In the genomic region with DNA sequence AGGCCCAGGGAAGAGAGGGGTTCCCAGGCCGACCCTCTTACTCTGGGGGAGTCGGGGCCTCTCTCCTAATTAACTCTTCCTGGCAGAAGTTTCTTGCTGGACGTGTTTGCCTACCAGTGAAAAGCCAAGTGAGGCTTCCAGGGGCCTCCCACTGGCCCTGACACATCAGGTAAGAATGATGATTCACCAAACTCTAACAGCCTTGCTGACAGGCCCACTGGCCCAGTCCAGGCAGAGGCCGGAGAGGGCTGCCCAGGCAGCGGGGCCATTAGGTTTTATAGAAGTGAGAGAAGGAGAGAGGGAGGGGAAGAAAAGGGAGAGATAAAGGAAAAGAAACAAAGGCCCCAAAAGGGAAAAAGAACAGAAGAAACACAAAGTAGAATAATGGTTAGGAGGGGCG, we compare ENCODE assay signal across 10 cellular contexts. TPM values are rescaled to one million over a fixed set of nuclear protein-coding genes. Genes with fewer than 3 reads are reported as not detected.
DNase-seq lines count a peak whose midpoint lies in the region; ATAC-seq and TF ChIP-seq lines count a peak whose summit lies in the region.
"Had no signal": no experiment of that assay in that cellular context is flagged by ENCODE, and none has a peak within 500 bp of the region (broad histone marks: within the 10 kb centered on the region; RNA-seq: fewer than 3 reads in every experiment).

No MANE protein-coding gene starts in this region.

- no peak for TF ChIP-seq RAD21 in HCT116 (IDR thresholded peaks at IDR 0.05; ENCODE audit: low read depth)

- peaks cover 17% of the 10 kb centered on the region for H3K4me1 Mint-ChIP-seq in activated T-helper 1 cell treated with anti-CD3 and anti-CD28 coated beads, Interleukin-12 subunit alpha, Interleukin-12 subunit beta, Interleukin-2, Interleukin-4 antibody, amounts not matched to agents 30 ng/mL and 10 ng/mL and 1 ng/mL, durations not matched to agents 14 hours and 24 hours and 36 hours (ENCODE audit: low read depth)

- no peak overlapping the region for H2BK12ac ChIP-seq in neuronal stem cell (ENCODE audit: low read length)

- no peaks in the 10 kb centered on the region for H3K27me3 ChIP-seq in HCT116 (ENCODE audit: insufficient read depth, low read length)
- H3K27me3 ChIP-seq in neuronal stem cell (ENCODE audit: control insufficient read depth in 3 of 3, insufficient read depth in 3 of 3, low read depth in 1 of 3, low read length in 3 of 3): peaks cover 0 to 47% (median 3%) of the 10 kb centered on the region in 3 experiments

- no peak overlapping the region for H2BK15ac ChIP-seq in neuronal stem cell (ENCODE audit: low read length)

- intact Hi-C loops in HCT116 (cut with micrococcal nuclease): no loop called here
- intact Hi-C loops in activated T-helper 1 cell treated with anti-CD3 and anti-CD28 coated beads, Interleukin-12 subunit alpha, Interleukin-12 subunit beta, Interleukin-2, Interleukin-4 antibody, amounts not matched to agents 30 ng/mL and 10 ng/mL and 1 ng/mL, durations not matched to agents 14 hours and 24 hours and 36 hours (cut with micrococcal nuclease): loop anchor here (2.0 to 10.0 kb wide), 3 partner anchors 91 to 453 kb away; a partner anchor contains a TSS

- ATAC-seq in HCT116 (peak; percentile 77), GM21786 (IDR thresholded peaks at IDR 0.05; ENCODE audit: unreplicated experiment) (no peak)
- ATAC-seq: mucosa of descending colon had no signal

- no peak overlapping the region for H3K23ac ChIP-seq in neuronal stem cell (ENCODE audit: low read depth, low read length, poor library complexity)

- no peak overlapping the region for H3K14ac ChIP-seq in neuronal stem cell (ENCODE audit: low read length)

- H3K18ac ChIP-seq in neuronal stem cell (ENCODE audit: low read length): no peak overlapping the region

- DNase-seq in AG08395 (ENCODE audit: low spot score) (peak; percentile 65), HCT116 (ENCODE audit: low read depth, low spot score) (peak; percentile 66), islet precursor cell (peak; percentile 96), DMS79 (lab: John Stamatoyannopoulos, UW) (no peak), neuronal stem cell (ENCODE audit: low spot score) (no peak), NCI-H446 treated with DMSO at 0.1 percent for 48 hours (lab: John Stamatoyannopoulos, UW) (no peak)
- no peak for DNase-seq in activated T-helper 1 cell treated with anti-CD3 and anti-CD28 coated beads, Interleukin-12 subunit alpha, Interleukin-12 subunit beta, Interleukin-2, Interleukin-4 antibody, amounts not matched to agents 30 ng/mL and 10 ng/mL and 1 ng/mL, durations not matched to agents 14 hours and 24 hours and 36 hours (ENCODE audit: low spot score)
- DNase-seq: erythroblast, mucosa of descending colon had no signal

- H2BK120ac ChIP-seq in neuronal stem cell (ENCODE audit: low read depth, low read length): no peak overlapping the region

- CTCF ChIA-PET in HCT116 (lab: Charles Lee): no interaction called here

- no peak overlapping the region for H2AFZ ChIP-seq in HCT116 (ENCODE audit: low read depth, low read length, poor library complexity, severe bottlenecking)
- H2AFZ ChIP-seq in neuronal stem cell (ENCODE audit: low read length): no peak overlapping the region

- H3K36me3 ChIP-seq in HCT116 (ENCODE audit: control insufficient read depth in 1 of 2, insufficient read depth in 2 of 2, low read length in 2 of 2): no peaks in the 10 kb centered on the region
- no peaks in the 10 kb centered on the region for H3K36me3 ChIP-seq in neuronal stem cell (replicated peaks in 1 of 2; ENCODE audit: control insufficient read depth in 2 of 2, insufficient read depth in 2 of 2, low read length in 2 of 2)

- H3K4me1 ChIP-seq in HCT116 (ENCODE audit: control insufficient read depth in 1 of 2, insufficient read depth in 2 of 2, low read length in 2 of 2) (peaks cover 19 to 33% of the 10 kb centered on the region in 2 experiments), neuronal stem cell (ENCODE audit: control insufficient read depth in 2 of 2, insufficient read depth in 1 of 2, low read depth in 1 of 2, low read length in 2 of 2) (peaks cover 2 to 3% of the 10 kb centered on the region in 2 donors)

- H3K36me3 Mint-ChIP-seq in activated T-helper 1 cell treated with anti-CD3 and anti-CD28 coated beads, Interleukin-12 subunit alpha, Interleukin-12 subunit beta, Interleukin-2, Interleukin-4 antibody, amounts not matched to agents 30 ng/mL and 10 ng/mL and 1 ng/mL, durations not matched to agents 14 hours and 24 hours and 36 hours (ENCODE audit: low read depth): peaks cover 1% of the 10 kb centered on the region

- H3K4me3 Mint-ChIP-seq in activated T-helper 1 cell treated with anti-CD3 and anti-CD28 coated beads, Interleukin-12 subunit alpha, Interleukin-12 subunit beta, Interleukin-2, Interleukin-4 antibody, amounts not matched to agents 30 ng/mL and 10 ng/mL and 1 ng/mL, durations not matched to agents 14 hours and 24 hours and 36 hours: peak overlapping the region; percentile 79

- H3K27me3 Mint-ChIP-seq in activated T-helper 1 cell treated with anti-CD3 and anti-CD28 coated beads, Interleukin-12 subunit alpha, Interleukin-12 subunit beta, Interleukin-2, Interleukin-4 antibody, amounts not matched to agents 30 ng/mL and 10 ng/mL and 1 ng/mL, durations not matched to agents 14 hours and 24 hours and 36 hours (ENCODE audit: insufficient read depth): peaks cover 21% of the 10 kb centered on the region

- RAD21 ChIA-PET in HCT116 (lab: Charles Lee; ENCODE audit: low non-redundant PET in 1 of 2, low total read pairs in 2 of 2, uncharacterized antibody in 2 of 2, unreplicated experiment in 2 of 2): no interaction called here

- POLR2A ChIA-PET in HCT116 (lab: Charles Lee): no interaction called here

- H2BK5ac ChIP-seq in neuronal stem cell (ENCODE audit: low read length): no peak overlapping the region

- no peaks in the 10 kb centered on the region for H4K20me1 ChIP-seq in HCT116 (ENCODE audit: insufficient read depth)

- H3K27ac Mint-ChIP-seq in activated T-helper 1 cell treated with anti-CD3 and anti-CD28 coated beads, Interleukin-12 subunit alpha, Interleukin-12 subunit beta, Interleukin-2, Interleukin-4 antibody, amounts not matched to agents 30 ng/mL and 10 ng/mL and 1 ng/mL, durations not matched to agents 14 hours and 24 hours and 36 hours: peak overlapping the region; percentile 71

- H3K9me2 ChIP-seq in HCT116 (ENCODE audit: insufficient read depth): no peaks in the 10 kb centered on the region

- H3K27ac ChIP-seq in HCT116 (ENCODE audit: low read depth, low read length): peak overlapping the region; percentile 51
- H3K27ac ChIP-seq in neuronal stem cell (replicated peaks; ENCODE audit: low read length): no peak overlapping the region

- H3K4ac ChIP-seq in neuronal stem cell (ENCODE audit: low read length): no peak overlapping the region

- H3K9me3 ChIP-seq in HCT116 (ENCODE audit: control insufficient read depth in 1 of 2, insufficient read depth in 1 of 2, low read depth in 1 of 2, low read length in 2 of 2) (no peaks in the 10 kb centered on the region), neuronal stem cell (replicated peaks in 1 of 2; ENCODE audit: control insufficient read depth in 2 of 2, insufficient read depth in 1 of 2, low read depth in 1 of 2, low read length in 2 of 2) (no peaks in the 10 kb centered on the region)
- H3K9me3 ChIP-seq: mucosa of descending colon had no signal

- H3K4me2 ChIP-seq in HCT116 (ENCODE audit: low read length): peak overlapping the region; percentile 69
- H3K4me2 ChIP-seq in neuronal stem cell (ENCODE audit: insufficient read depth, low read length, poor library complexity, severe bottlenecking): no peak overlapping the region

- no peak overlapping the region for H2AK5ac ChIP-seq in neuronal stem cell (ENCODE audit: low read depth, low read length)

- no peak overlapping the region for H4K91ac ChIP-seq in neuronal stem cell (ENCODE audit: low read depth, low read length, poor library complexity)

- H3K4me3 ChIP-seq in HCT116 (replicated peaks in 1 of 2; ENCODE audit: low read depth in 1 of 2, low read length in 2 of 2) (peak overlapping the region; percentile 5 to 19), neuronal stem cell (ENCODE audit: low read length in 2 of 2) (no peak overlapping the region)
- H3K4me3 ChIP-seq: mucosa of descending colon had no signal

- H4K8ac ChIP-seq in neuronal stem cell (ENCODE audit: low read depth, low read length): no peak overlapping the region

- WGBS in neuronal stem cell (ENCODE audit: extremely low coverage in 2 of 2, insufficient read length in 2 of 2, insufficient replicate concordance in 1 of 2), 2 donors: 100% methylated on average over 1 of the region's 6 CpGs; no CpG with 5 or more reads in 1 of the 2 donors

- H3K79me1 ChIP-seq in neuronal stem cell (ENCODE audit: low read depth, low read length): no peaks in the 10 kb centered on the region

- no TSS peak for BruUV-seq in HCT116 (replicated peaks; lab: Mats Ljungman, UMichigan)

- H3K9ac ChIP-seq in HCT116 (ENCODE audit: low read length): peak overlapping the region; percentile 33
- no peak overlapping the region for H3K9ac ChIP-seq in neuronal stem cell (ENCODE audit: low read depth, low read length, poor library complexity)

- TF ChIP-seq CTCF in HCT116 (IDR thresholded peaks at IDR 0.05 in 2 of 3, conservative IDR thresholded peaks at IDR 0.05 in 1 of 3; ENCODE audit: borderline replicate concordance in 1 of 3, insufficient read depth in 1 of 3, low read depth in 2 of 3, low read length in 2 of 3): no peak

- no peak for TF ChIP-seq POLR2A in HCT116 (IDR thresholded peaks at IDR 0.05; ENCODE audit: borderline replicate concordance, extremely low read depth, insufficient read depth, insufficient read length)

- no peaks in the 10 kb centered on the region for H3K9me3 Mint-ChIP-seq in activated T-helper 1 cell treated with anti-CD3 and anti-CD28 coated beads, Interleukin-12 subunit alpha, Interleukin-12 subunit beta, Interleukin-2, Interleukin-4 antibody, amounts not matched to agents 30 ng/mL and 10 ng/mL and 1 ng/mL, durations not matched to agents 14 hours and 24 hours and 36 hours

- H3K79me2 ChIP-seq in HCT116 (ENCODE audit: insufficient read depth, low read length): no peaks in the 10 kb centered on the region

TF ChIP-seq in HCT116, 20 proteins besides CTCF, POLR2A, EP300 and RAD21 (continues in another document):
- peak; percentile 91 for TF ChIP-seq FOSL1 (IDR thresholded peaks at IDR 0.05; ENCODE audit: low read depth)
- no peak for TF ChIP-seq ZFX (IDR thresholded peaks at IDR 0.05)
- TF ChIP-seq SIN3A (IDR thresholded peaks at IDR 0.05; ENCODE audit: low read depth): no peak
- TF ChIP-seq TCF7L2 (IDR thresholded peaks at IDR 0.05; ENCODE audit: borderline replicate concordance, extremely low read depth, insufficient read depth, insufficient read length): no peak
- peak; percentile 48 for TF ChIP-seq POLR2AphosphoS5 (IDR thresholded peaks at IDR 0.05; ENCODE audit: low read depth, low read length)
- TF ChIP-seq SP1 (IDR thresholded peaks at IDR 0.05; ENCODE audit: low read depth): peak; percentile 76

RNA-seq across cellular contexts. Expression of a gene that starts 50.8 kb away (rescaled TPM):
- not detected for total RNA-seq in HCT116 (2021; ENCODE audit: unreplicated experiment)
- not detected in 2 replicates for polyA plus RNA-seq in HCT116 (2012)
- total RNA-seq in activated T-helper 1 cell treated with anti-CD3 and anti-CD28 coated beads, Interleukin-12 subunit alpha, Interleukin-12 subunit beta, Interleukin-2, Interleukin-4 antibody, amounts not matched to agents 30 ng/mL and 10 ng/mL and 1 ng/mL, durations not matched to agents 14 hours and 24 hours and 36 hours: 0.05 TPM in 1 of 2 replicates, not detected in the other
- polyA plus RNA-seq in neuronal stem cell (2013, experiment 1 of 2): not detected
- polyA plus RNA-seq in neuronal stem cell (2013, experiment 2 of 2): not detected
- total RNA-seq: mucosa of descending colon had no signal

Comparison
In these comparisons a context has a peak if more than half of its experiments do, and no peak if none do; other contexts are left out.
1. DNase-seq: peak in AG08395 (single experiment), HCT116 (single experiment) and islet precursor cell (single experiment); none in activated T-helper 1 cell treated with anti-CD3 and anti-CD28 coated beads, Interleukin-12 subunit alpha, Interleukin-12 subunit beta, Interleukin-2, Interleukin-4 antibody, amounts not matched to agents 30 ng/mL and 10 ng/mL and 1 ng/mL, durations not matched to agents 14 hours and 24 hours and 36 hours (single experiment), DMS79 (single experiment), neuronal stem cell (single experiment) and NCI-H446 treated with DMSO at 0.1 percent for 48 hours (single experiment).
2. H3K4me3 ChIP-seq: peak in HCT116 (2 of 2); none in neuronal stem cell (0 of 2).